8 cellular contexts compared by ENCODE assay signal in genomic region chr7:102713691-102714080, GRCh38. TPM values are rescaled to one million over a fixed set of nuclear protein-coding genes. Genes with fewer than 3 reads are reported as not detected.
DNase-seq lines count a peak whose midpoint lies in the region; ATAC-seq, FAIRE-seq and TF ChIP-seq lines count a peak whose summit lies in the region.
"Not testable (repeated sequence)": the region's sequence is repeated elsewhere in the genome, so short reads cannot be mapped to it uniquely, and the experiment has no call there.

No MANE protein-coding gene starts in this region.

- H3K27ac Mint-ChIP-seq in activated CD8-positive, alpha-beta T cell treated with anti-CD3 and anti-CD28 coated beads, Interleukin-2, amount 10 ng/mL, durations not matched to agents 7 days and 5 days = peak overlapping the region; percentile 88

- not testable (repeated sequence) for H3K79me2 ChIP-seq in KMS-11 (ENCODE audit: insufficient read depth, low read depth)

- ATAC-seq in A549 = peak; percentile 66 to 85
- peak; percentile 73 for ATAC-seq in GM18868 (IDR thresholded peaks at IDR 0.05; ENCODE audit: unreplicated experiment)
- peak; percentile 62 for ATAC-seq in GM21367 (IDR thresholded peaks at IDR 0.05; ENCODE audit: unreplicated experiment)
- peak; percentile 76 for ATAC-seq in HG02678 (IDR thresholded peaks at IDR 0.05; ENCODE audit: unreplicated experiment)
- ATAC-seq in HG03108 (IDR thresholded peaks at IDR 0.05; ENCODE audit: unreplicated experiment) = peak; percentile 76
- peak; percentile 80 for ATAC-seq in activated CD8-positive, alpha-beta T cell treated with anti-CD3 and anti-CD28 coated beads, Interleukin-2, amount 10 ng/mL, durations not matched to agents 7 days and 5 days

- H3K4me1 ChIP-seq in A549 (peaks cover 12% of the 10 kb centered on the region), KMS-11 (ENCODE audit: low read depth, poor library complexity, severe bottlenecking) (peaks cover 49% of the 10 kb centered on the region)

- H3K4me2 ChIP-seq in A549 (peak overlapping the region; percentile 49), KMS-11 (peak overlapping the region; percentile 76)

- TF ChIP-seq CTCF in A549 (IDR thresholded peaks at IDR 0.05); KMS-11 (conservative IDR thresholded peaks at IDR 0.05; ENCODE audit: low read depth, low read length): not testable (repeated sequence)

- H3K9ac ChIP-seq in KMS-11 = peak overlapping the region; percentile 38; the same call in 1 of the 2 replicates

- H3K4me3 ChIP-seq in A549; KMS-11 (IDR thresholded peaks at IDR 0.05; ENCODE audit: insufficient read depth, low read depth, low read length): not testable (repeated sequence)

- not testable (repeated sequence) for H3K36me3 Mint-ChIP-seq in activated CD8-positive, alpha-beta T cell treated with anti-CD3 and anti-CD28 coated beads, Interleukin-2, amount 10 ng/mL, durations not matched to agents 7 days and 5 days (ENCODE audit: low read depth)

- H3K9me3 Mint-ChIP-seq in activated CD8-positive, alpha-beta T cell treated with anti-CD3 and anti-CD28 coated beads, Interleukin-2, amount 10 ng/mL, durations not matched to agents 7 days and 5 days (ENCODE audit: insufficient read depth) = not testable (repeated sequence)

- POLR2A ChIA-PET in A549 (lab: Yijun Ruan, JAX); activated CD8-positive, alpha-beta T cell treated with anti-CD3 and anti-CD28 coated beads, Interleukin-2, amount 10 ng/mL, durations not matched to agents 7 days and 5 days (lab: Charles Lee): not testable (repeated sequence)

- FAIRE-seq in A549 (lab: Jason Lieb, UNC) = peak; percentile 74
- peak; percentile 23 for FAIRE-seq in endometrium (lab: Jason Lieb, UNC)

- not testable (repeated sequence) for TF ChIP-seq POLR2A in A549 (IDR thresholded peaks at IDR 0.05; ENCODE audit: low read length)

- TF ChIP-seq EP300 in A549 (IDR thresholded peaks at IDR 0.05) = not testable (repeated sequence)

- not testable (repeated sequence) for H4K20me1 ChIP-seq in KMS-11 (ENCODE audit: insufficient read depth)

- peak overlapping the region; percentile 51 for H2AFZ ChIP-seq in KMS-11 (ENCODE audit: low read depth)

- not testable (repeated sequence) for TF ChIP-seq RAD21 in A549 (conservative IDR thresholded peaks at IDR 0.05 in 1 of 2, IDR thresholded peaks at IDR 0.05 in 1 of 2)

- no CpG with 5 or more reads among the region's 1 CpG for WGBS in A549 (ENCODE audit: missing lambda C conversion rate)

- not testable (repeated sequence) for DNase-seq in A549 (ENCODE audit: low read depth in 1 of 2, low spot score in 1 of 2); activated CD8-positive, alpha-beta T cell treated with anti-CD3 and anti-CD28 coated beads, Interleukin-2, amount 10 ng/mL, durations not matched to agents 7 days and 5 days

- H3K4me1 Mint-ChIP-seq in activated CD8-positive, alpha-beta T cell treated with anti-CD3 and anti-CD28 coated beads, Interleukin-2, amount 10 ng/mL, durations not matched to agents 7 days and 5 days (ENCODE audit: low read depth) = peaks cover 25% of the 10 kb centered on the region

- H3K4me3 Mint-ChIP-seq in activated CD8-positive, alpha-beta T cell treated with anti-CD3 and anti-CD28 coated beads, Interleukin-2, amount 10 ng/mL, durations not matched to agents 7 days and 5 days = peak overlapping the region; percentile 60

- not testable (repeated sequence) for H3K27me3 ChIP-seq in KMS-11 (ENCODE audit: insufficient read depth, low read depth)

- H3K27ac ChIP-seq in A549 = not testable (repeated sequence)
- H3K27ac ChIP-seq in KMS-11 = peak overlapping the region; percentile 84

- CTCF ChIA-PET in A549 (lab: Yijun Ruan, JAX) = not testable (repeated sequence)
- CTCF ChIA-PET in activated CD8-positive, alpha-beta T cell treated with anti-CD3 and anti-CD28 coated beads, Interleukin-2, amount 10 ng/mL, durations not matched to agents 7 days and 5 days (lab: Charles Lee) = interaction anchor here (1.0 kb wide), 1 partner anchor 35 kb away, joined by 3 read pairs; no protein-coding TSS in a partner anchor

- H3K9me3 ChIP-seq in A549 = not testable (repeated sequence)

- not testable (repeated sequence) for H3K27me3 Mint-ChIP-seq in activated CD8-positive, alpha-beta T cell treated with anti-CD3 and anti-CD28 coated beads, Interleukin-2, amount 10 ng/mL, durations not matched to agents 7 days and 5 days (ENCODE audit: low read depth)

- H3K36me3 ChIP-seq in KMS-11 (ENCODE audit: insufficient read depth) = not testable (repeated sequence)

RNA-seq across cellular contexts. Expression of gene FAM185A, which starts 35.1 kb away (rescaled TPM):
- polyA plus RNA-seq in A549 (2011; rRNA removed) = 6.9 and 9.1 TPM in 2 replicates
- 10.3 and 10.8 TPM in 2 replicates for polyA plus RNA-seq in A549 (2012; cell fraction: cytosol; rRNA removed)
- polyA plus RNA-seq in A549 (2012; cell fraction: nucleus; rRNA removed) = 15.9 and 16.9 TPM in 2 replicates
- 7.4 to 8.1 TPM (median 7.5 TPM) in 3 replicates for polyA plus RNA-seq in A549 (2017; fragmentation: RNase III; extraction: RNeasy Plus Mini Kit Qiagen cat#74134 plus additional on column Dnase treatment)
- 8.9 and 9.7 TPM in 2 replicates for polyA minus RNA-seq in A549 (2011; rRNA and poly(A)+ RNA removed)
- 10 to 100 TPM in 1 of 2 experiments, 1 to 10 TPM in 1; 9.4 to 10.5 TPM for total RNA-seq in activated CD8-positive, alpha-beta T cell treated with anti-CD3 and anti-CD28 coated beads, Interleukin-2, amount 10 ng/mL, durations not matched to agents 7 days and 5 days

RNA-seq across cellular contexts. Expression of gene POLR2J2, which starts 42.2 kb away (rescaled TPM):
- 1.3 and 3.0 TPM in 2 replicates for polyA plus RNA-seq in A549 (2011; rRNA removed)
- 0.22 and 0.34 TPM in 2 replicates for polyA plus RNA-seq in A549 (2012; cell fraction: cytosol; rRNA removed)
- polyA plus RNA-seq in A549 (2012; cell fraction: nucleus; rRNA removed) = 1.5 and 1.6 TPM in 2 replicates
- 0.19 to 0.53 TPM (median 0.43 TPM) in 3 replicates for polyA plus RNA-seq in A549 (2017; fragmentation: RNase III; extraction: RNeasy Plus Mini Kit Qiagen cat#74134 plus additional on column Dnase treatment)
- polyA minus RNA-seq in A549 (2011; rRNA and poly(A)+ RNA removed) = 2.8 and 4.1 TPM in 2 replicates
- 10 to 100 TPM; 19.4 to 20.6 TPM for total RNA-seq in activated CD8-positive, alpha-beta T cell treated with anti-CD3 and anti-CD28 coated beads, Interleukin-2, amount 10 ng/mL, durations not matched to agents 7 days and 5 days
